ENCODE assay signal across 12 cellular contexts in genomic region chr10:87661861-87662785, GRCh38. TPM values are rescaled to one million over a fixed set of nuclear protein-coding genes. Genes with fewer than 3 reads are reported as not detected.
DNase-seq lines count a peak whose midpoint lies in the region; ATAC-seq and TF ChIP-seq lines count a peak whose summit lies in the region.
"Had no signal": no experiment of that assay in that cellular context is flagged by ENCODE, and none has a peak within 500 bp of the region (broad histone marks: within the 10 kb centered on the region; RNA-seq: fewer than 3 reads in every experiment).

No MANE protein-coding gene starts in this region.

- H3K9me3 Mint-ChIP-seq in GM23338 (no peaks in the 10 kb centered on the region; the same call in 2 of the 3 replicates), osteocyte (ENCODE audit: unreplicated experiment) (no peaks in the 10 kb centered on the region)
- no peaks in the 10 kb centered on the region for H3K9me3 Mint-ChIP-seq in stimulated activated naive CD8-positive, alpha-beta T cell treated with anti-CD3 and anti-CD28 coated beads, Interleukin-15, amount 100 ng/mL, for 72 hours
- H3K9me3 Mint-ChIP-seq: immature natural killer cell had no signal

- no peak overlapping the region for H2AFZ ChIP-seq in GM23338

- H3K27ac ChIP-seq in GM23338 (ENCODE audit: low read depth) = peak overlapping the region; percentile 52; the same call in 1 of the 2 replicates
- H3K27ac ChIP-seq in Peyer's patch = no peak overlapping the region

- H3K27me3 Mint-ChIP-seq in GM23338 (ENCODE audit: insufficient read depth, low read depth, poor library complexity) (peaks cover 11% of the 10 kb centered on the region), osteocyte (ENCODE audit: unreplicated experiment) (no peaks in the 10 kb centered on the region)
- peaks cover 70% of the 10 kb centered on the region for H3K27me3 Mint-ChIP-seq in stimulated activated naive CD8-positive, alpha-beta T cell treated with anti-CD3 and anti-CD28 coated beads, Interleukin-15, amount 100 ng/mL, for 72 hours

- DNase-seq in GM23338 (ENCODE audit: low spot score) = peak; percentile 30
- DNase-seq in fibroblast of pulmonary artery (ENCODE audit: low read depth) = peak; percentile 51
- no peak for DNase-seq in osteocyte (ENCODE audit: extremely low spot score, unreplicated experiment)
- no peak for DNase-seq in stimulated activated naive CD8-positive, alpha-beta T cell treated with anti-CD3 and anti-CD28 coated beads, Interleukin-15, amount 100 ng/mL, for 72 hours
- no peak for DNase-seq in Peyer's patch
- DNase-seq in HuH-7 (ENCODE audit: low spot score) = no peak
- DNase-seq: Caco-2, immature natural killer cell, T-helper 9 cell had no signal

- H3K36me3 ChIP-seq in GM23338 (ENCODE audit: insufficient read depth) (no peaks in the 10 kb centered on the region), Peyer's patch (no peaks in the 10 kb centered on the region)

- peaks cover 26% of the 10 kb centered on the region; the same call in 2 of the 3 replicates for H3K36me3 Mint-ChIP-seq in GM23338 (ENCODE audit: low read depth)
- peaks cover 5% of the 10 kb centered on the region for H3K36me3 Mint-ChIP-seq in osteocyte (ENCODE audit: unreplicated experiment)
- H3K36me3 Mint-ChIP-seq: activated naive CD8-positive, alpha-beta T cell; immature natural killer cell had no signal

- H3K4me1 Mint-ChIP-seq in GM23338 (peaks cover 44% of the 10 kb centered on the region), osteocyte (ENCODE audit: unreplicated experiment) (peaks cover 42% of the 10 kb centered on the region)
- H3K4me1 Mint-ChIP-seq in stimulated activated naive CD8-positive, alpha-beta T cell treated with anti-CD3 and anti-CD28 coated beads, Interleukin-15, amount 100 ng/mL, for 72 hours = peaks cover 13% of the 10 kb centered on the region

- H3K9me3 ChIP-seq in Peyer's patch = no peaks in the 10 kb centered on the region
- H3K9me3 ChIP-seq: Caco-2 had no signal

- H3K27me3 ChIP-seq in GM23338 (ENCODE audit: insufficient read depth) (no peaks in the 10 kb centered on the region), Peyer's patch (no peaks in the 10 kb centered on the region)

- no peaks in the 10 kb centered on the region; the same call in 1 of the 2 replicates for H4K20me1 ChIP-seq in GM23338 (replicated peaks; ENCODE audit: insufficient read depth)

- no peak for TF ChIP-seq POLR2A in Peyer's patch (IDR thresholded peaks at IDR 0.05)

- 0 out of 2 replicates have a peak, but pooled peaks cover 3% of the 10 kb centered on the region for H3F3A ChIP-seq in GM23338 (replicated peaks; ENCODE audit: low read depth)

- no peaks in the 10 kb centered on the region for H3K9me2 ChIP-seq in GM23338 (ENCODE audit: insufficient read depth)

- H3K27ac Mint-ChIP-seq in GM23338 (peak overlapping the region; percentile 56; the same call in 1 of the 2 replicates), osteocyte (ENCODE audit: unreplicated experiment) (peak overlapping the region; percentile 56)
- peak overlapping the region in 1 of 2 donors; percentile 74 for H3K27ac Mint-ChIP-seq in stimulated activated naive CD8-positive, alpha-beta T cell treated with anti-CD3 and anti-CD28 coated beads, Interleukin-15, amount 100 ng/mL, for 72 hours
- H3K27ac Mint-ChIP-seq: activated naive CD8-positive, alpha-beta T cell; immature natural killer cell had no signal

- peak overlapping the region; percentile 98; the same call in 1 of the 2 replicates for H3K4me2 ChIP-seq in GM23338

- H3K4me3 Mint-ChIP-seq in GM23338 (peak overlapping the region; percentile 90), osteocyte (ENCODE audit: unreplicated experiment) (no peak overlapping the region)
- H3K4me3 Mint-ChIP-seq in stimulated activated naive CD8-positive, alpha-beta T cell treated with anti-CD3 and anti-CD28 coated beads, Interleukin-15, amount 100 ng/mL, for 72 hours = no peak overlapping the region
- H3K4me3 Mint-ChIP-seq: immature natural killer cell had no signal

- TF ChIP-seq CTCF in GM23338 (conservative IDR thresholded peaks at IDR 0.05; ENCODE audit: low read depth in 2 of 2) = no peak
- no peak for TF ChIP-seq CTCF in WI38 (IDR thresholded peaks at IDR 0.05; ENCODE audit: low read depth, low read length)
- no peak for TF ChIP-seq CTCF in fibroblast of pulmonary artery (IDR thresholded peaks at IDR 0.05; ENCODE audit: low read length, missing control alignments)
- TF ChIP-seq CTCF in osteocyte (IDR thresholded peaks at IDR 0.05) = no peak
- no peak for TF ChIP-seq CTCF in Peyer's patch (IDR thresholded peaks at IDR 0.05)

- H3K4me1 ChIP-seq in GM23338 (ENCODE audit: insufficient read depth) (peaks cover 37% of the 10 kb centered on the region), Peyer's patch (peaks cover 0 to 10% (median 0%) of the 10 kb centered on the region in 4 donors)

- ATAC-seq in GM23338 = no peak
- ATAC-seq in GM21825 (IDR thresholded peaks at IDR 0.05; ENCODE audit: unreplicated experiment) = no peak
- ATAC-seq in stimulated activated naive CD8-positive, alpha-beta T cell treated with anti-CD3 and anti-CD28 coated beads, Interleukin-15, amount 100 ng/mL, for 72 hours = no peak

- peaks cover 51% of the 10 kb centered on the region for H3K79me2 ChIP-seq in GM23338 (replicated peaks; ENCODE audit: insufficient read depth)

- H3K4me3 ChIP-seq in GM23338 = peak overlapping the region; percentile 96
- H3K4me3 ChIP-seq in WI38 (ENCODE audit: low read depth, low read length) = peak overlapping the region; percentile 96
- H3K4me3 ChIP-seq in fibroblast of pulmonary artery (replicated peaks; ENCODE audit: low read depth, low read length) = peak overlapping the region; percentile 98
- peak overlapping the region in 2 of 4 donors; percentile 62 to 82 for H3K4me3 ChIP-seq in Peyer's patch

TF ChIP-seq in GM23338, 12 proteins besides CTCF, POLR2A, EP300 and RAD21:
- TF ChIP-seq NANOG (IDR thresholded peaks at IDR 0.05; ENCODE audit: borderline replicate concordance) (no peak), ZNF114 (CRISPR knock-in tag; IDR thresholded peaks at IDR 0.05) (no peak), ETS1 (IDR thresholded peaks at IDR 0.05) (no peak), REST (IDR thresholded peaks at IDR 0.05; ENCODE audit: unreplicated experiment) (no peak), ZNF331 (CRISPR knock-in tag; IDR thresholded peaks at IDR 0.05; ENCODE audit: low read depth) (no peak), JUNB (IDR thresholded peaks at IDR 0.05; ENCODE audit: unreplicated experiment) (no peak), CREB1 (CRISPR knock-in tag; IDR thresholded peaks at IDR 0.05; ENCODE audit: low read depth) (peak; percentile 12; the same call in 1 of the 2 replicates), POLR2AphosphoS5 (IDR thresholded peaks at IDR 0.05; ENCODE audit: low read depth) (no peak), EZH2 (IDR thresholded peaks at IDR 0.05; ENCODE audit: low read depth, unreplicated experiment) (no peak)

RNA-seq across cellular contexts. Expression of gene PAPSS2, which starts 2.4 kb away (rescaled TPM):
- 17.1 and 19.6 TPM in 2 replicates for total RNA-seq in GM23338 (2014; rRNA removed; shearing (Covaris generic))
- polyA plus RNA-seq in GM23338 (2016; fragmentation: Nextera tagmentation; extraction: Ambion mirVana) = 12.9 and 13.2 TPM in 2 replicates
- total RNA-seq in osteocyte (18.5 and 21.9 TPM in 2 replicates), Peyer's patch (100 to 1,000 TPM in 3 of 4 donors, 10 to 100 TPM in 1; 28.1 to 166 (median 146) TPM)

Comparison
In these comparisons a context has a peak if more than half of its experiments do, and no peak if none do; other contexts are left out.
1. DNase-seq: peak in GM23338 (single experiment) and fibroblast of pulmonary artery (single experiment); none in osteocyte (single experiment), stimulated activated naive CD8-positive, alpha-beta T cell treated with anti-CD3 and anti-CD28 coated beads, Interleukin-15, amount 100 ng/mL, for 72 hours (0 of 2), Peyer's patch (0 of 3) and HuH-7 (single experiment).